ENCODE assay signal across 8 cellular contexts in the genomic region with DNA sequence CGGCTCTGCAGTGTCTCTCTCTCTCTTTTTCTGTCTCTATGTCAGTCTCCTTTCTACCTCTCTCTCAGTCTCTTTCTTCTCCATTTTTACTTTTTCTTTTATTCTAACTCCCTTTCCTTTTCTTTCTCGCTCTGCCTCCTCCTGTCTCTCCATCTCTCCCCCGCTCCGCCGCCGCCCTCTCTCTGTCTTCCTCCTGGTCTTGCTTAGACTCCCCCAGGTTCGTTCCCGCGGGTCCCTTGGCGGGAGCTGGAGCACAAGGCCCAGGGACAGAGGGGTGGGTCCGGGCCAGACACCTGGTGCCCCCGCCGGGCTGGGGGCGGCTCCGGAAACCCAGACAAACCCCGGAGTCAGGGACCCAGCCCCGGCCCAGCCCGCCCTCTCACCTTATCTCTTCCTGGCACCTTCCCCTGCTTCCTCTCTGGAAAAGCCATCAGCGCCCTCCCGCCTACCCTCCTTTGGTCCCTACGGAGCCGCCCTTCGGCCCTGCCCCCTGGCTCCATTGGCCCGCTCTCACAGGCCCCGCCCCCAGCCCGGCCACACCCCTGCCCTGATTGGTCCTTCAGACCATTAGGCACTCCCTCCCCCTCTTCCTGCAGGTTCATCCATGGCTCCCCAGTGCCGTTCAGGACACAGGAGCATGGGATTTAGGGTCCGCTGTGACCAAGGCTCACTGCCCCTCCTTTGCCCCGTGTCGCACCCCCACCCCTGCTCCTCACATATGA. TPM values are rescaled to one million over a fixed set of nuclear protein-coding genes. Genes with fewer than 3 reads are reported as not detected.
DNase-seq lines count a peak whose midpoint lies in the region; ATAC-seq and TF ChIP-seq lines count a peak whose summit lies in the region.

No MANE protein-coding gene starts in this region.

- no peaks in the 10 kb centered on the region for H3K36me3 Mint-ChIP-seq in activated naive CD8-positive, alpha-beta T cell treated with anti-CD3 and anti-CD28 coated beads for 36 hours

- H3K9me3 Mint-ChIP-seq in activated naive CD8-positive, alpha-beta T cell treated with anti-CD3 and anti-CD28 coated beads for 36 hours: peaks cover 3% of the 10 kb centered on the region

- ATAC-seq in left ventricle myocardium superior: peak; percentile 83
- ATAC-seq in GM21619 (IDR thresholded peaks at IDR 0.05; ENCODE audit: unreplicated experiment): no peak

- TF ChIP-seq CTCF in retinal pigment epithelial cell (conservative IDR thresholded peaks at IDR 0.05; ENCODE audit: low read depth, low read length): no peak

- H3K4me3 ChIP-seq in retinal pigment epithelial cell (ENCODE audit: low read length): peak overlapping the region; percentile 38

- DNase-seq in DMS153 (lab: John Stamatoyannopoulos, UW): peak; percentile 70
- peak; percentile 16 for DNase-seq in NCI-H2227 treated with DMSO at 0.1 percent for 48 hours (lab: John Stamatoyannopoulos, UW)
- DNase-seq in activated naive CD8-positive, alpha-beta T cell treated with anti-CD3 and anti-CD28 coated beads for 36 hours: peak; percentile 69
- peak; percentile 82 for DNase-seq in left ventricle myocardium superior
- no peak for DNase-seq in retinal pigment epithelial cell (ENCODE audit: low read depth)
- no peak for DNase-seq in superior temporal gyrus (ENCODE audit: extremely low spot score)
- no peak for DNase-seq in RKO (ENCODE audit: low spot score)

- H3K4me3 Mint-ChIP-seq in activated naive CD8-positive, alpha-beta T cell treated with anti-CD3 and anti-CD28 coated beads for 36 hours: peak overlapping the region; percentile 85

- intact Hi-C loops in left ventricle myocardium superior (cut with micrococcal nuclease): no loop called here

- peaks cover 17% of the 10 kb centered on the region for H3K4me1 Mint-ChIP-seq in activated naive CD8-positive, alpha-beta T cell treated with anti-CD3 and anti-CD28 coated beads for 36 hours

- peaks cover 36% of the 10 kb centered on the region for H3K27me3 Mint-ChIP-seq in activated naive CD8-positive, alpha-beta T cell treated with anti-CD3 and anti-CD28 coated beads for 36 hours

- H3K27ac Mint-ChIP-seq in activated naive CD8-positive, alpha-beta T cell treated with anti-CD3 and anti-CD28 coated beads for 36 hours: no peak overlapping the region

RNA-seq across cellular contexts. Expression of gene NOP53, which starts 15.4 kb away (rescaled TPM):
- 100 to 1,000 TPM; 248 to 249 TPM for total RNA-seq in activated naive CD8-positive, alpha-beta T cell treated with anti-CD3 and anti-CD28 coated beads for 36 hours
- 169 TPM for total RNA-seq in left ventricle myocardium superior

RNA-seq across cellular contexts. Expression of gene EHD2, which starts 16.7 kb away (rescaled TPM):
- total RNA-seq in activated naive CD8-positive, alpha-beta T cell treated with anti-CD3 and anti-CD28 coated beads for 36 hours: under 1 TPM; 0.44 to 0.68 TPM
- total RNA-seq in left ventricle myocardium superior: 51.5 TPM

RNA-seq across cellular contexts. Expression of gene SELENOW, which starts 48.5 kb away (rescaled TPM):
- 100 to 1,000 TPM in 1 of 2 experiments, 10 to 100 TPM in 1; 99.1 to 107 TPM for total RNA-seq in activated naive CD8-positive, alpha-beta T cell treated with anti-CD3 and anti-CD28 coated beads for 36 hours
- 1,300 TPM for total RNA-seq in left ventricle myocardium superior

Comparison
In these comparisons a context has a peak if more than half of its experiments do, and no peak if none do; other contexts are left out.
1. DNase-seq: peak in DMS153 (single experiment), NCI-H2227 treated with DMSO at 0.1 percent for 48 hours (single experiment), activated naive CD8-positive, alpha-beta T cell treated with anti-CD3 and anti-CD28 coated beads for 36 hours (single experiment) and left ventricle myocardium superior (single experiment); none in retinal pigment epithelial cell (single experiment), superior temporal gyrus (single experiment) and RKO (single experiment).
2. RNA of gene EHD2, which starts 16.7 kb away (total RNA-seq): 51.5 TPM in left ventricle myocardium superior (single experiment); 0.44 to 0.68 TPM in activated naive CD8-positive, alpha-beta T cell treated with anti-CD3 and anti-CD28 coated beads for 36 hours; every median in the first group is over 10 times any median in the second.
3. RNA of gene SELENOW, which starts 48.5 kb away (total RNA-seq): 1,300 TPM in left ventricle myocardium superior (single experiment); 99.1 to 107 TPM in activated naive CD8-positive, alpha-beta T cell treated with anti-CD3 and anti-CD28 coated beads for 36 hours; every median in the first group is over 10 times any median in the second.